Comparison of ENCODE assay signal across 36 cellular contexts in genomic region chrX:53196678-53197077, GRCh38.
"Had no signal": no experiment of that assay in that cellular context is flagged by ENCODE, and none has a peak within 500 bp of the region (broad histone marks: within the 10 kb centered on the region; RNA-seq: fewer than 3 reads in every experiment).

No MANE protein-coding gene starts in this region.

- H3K4me1 ChIP-seq: adrenal gland, body of pancreas, breast epithelium had no signal

- H3K4me3 ChIP-seq: adrenal gland, body of pancreas, breast epithelium had no signal

- FAIRE-seq: TTC549 had no signal

- H3K27ac Mint-ChIP-seq: activated B cell treated with CpG ODN at 0.5 μM for 24 hours; activated CD4-positive, alpha-beta memory T cell treated with anti-CD3 and anti-CD28 coated beads for 36 hours; activated CD4-positive, alpha-beta T cell treated with anti-CD3 and anti-CD28 coated beads, Interleukin-2, amount 10 ng/mL, durations not matched to agents 24 days and 14 days; activated naive CD4-positive, alpha-beta T cell treated with anti-CD3 and anti-CD28 coated beads for 36 hours; activated T-helper 1 cell treated with anti-CD3 and anti-CD28 coated beads, Interleukin-12 subunit alpha, Interleukin-12 subunit beta, Interleukin-2, Interleukin-4 antibody, amounts not matched to agents 30 ng/mL and 10 ng/mL and 1 ng/mL, durations not matched to agents 14 hours and 24 hours and 36 hours; T-helper 1 cell treated with Interleukin-12 subunit alpha and Interleukin-12 subunit beta and Interleukin-4 antibody, amounts not matched to agents 30 μg/mL and 1 μg/mL, for 36 hours; T-helper 2 cell treated with Interferon-gamma antibody and Interleukin-4, amounts not matched to agents 5 μg/mL and 100 μg/mL, for 36 hours had no signal

- H3K4me1 Mint-ChIP-seq: activated B cell treated with CpG ODN at 0.5 μM for 24 hours; activated CD4-positive, alpha-beta T cell treated with anti-CD3 and anti-CD28 coated beads, Interleukin-2, amount 10 ng/mL, durations not matched to agents 24 days and 14 days; activated naive CD8-positive, alpha-beta T cell treated with anti-CD3 and anti-CD28 coated beads for 36 hours; activated T-helper 17 cell treated with anti-CD3 and anti-CD28 coated beads, Interleukin-2, amount 50 U/mL, for 72 hours had no signal

- H3K9me3 Mint-ChIP-seq: activated B cell treated with CpG ODN at 0.5 μM for 24 hours; activated CD4-positive, alpha-beta memory T cell treated with anti-CD3 and anti-CD28 coated beads for 36 hours; activated CD4-positive, alpha-beta T cell treated with anti-CD3 and anti-CD28 coated beads, Interleukin-2, amount 10 ng/mL, durations not matched to agents 24 days and 14 days; activated CD8-positive, alpha-beta T cell treated with anti-CD3 and anti-CD28 coated beads for 36 hours; activated naive CD4-positive, alpha-beta T cell treated with anti-CD3 and anti-CD28 coated beads for 36 hours; activated naive CD4-positive, alpha-beta T cell treated with anti-CD3 and anti-CD28 coated beads, Interleukin-2, amount 50 U/mL, for 72 hours; activated naive CD8-positive, alpha-beta T cell treated with anti-CD3 and anti-CD28 coated beads for 36 hours; activated T-cell treated with anti-CD3 and anti-CD28 coated beads, Interleukin-2, amount 50 U/mL, for 4 hours; activated T-cell treated with anti-CD3 and anti-CD28 coated beads, Interleukin-2, amount 50 U/mL, for 72 hours; activated T-helper 1 cell treated with anti-CD3 and anti-CD28 coated beads, Interleukin-12 subunit alpha, Interleukin-12 subunit beta, Interleukin-2, Interleukin-4 antibody, amounts not matched to agents 30 ng/mL and 10 ng/mL and 1 ng/mL, durations not matched to agents 14 hours and 24 hours and 36 hours; activated T-helper 17 cell treated with anti-CD3 and anti-CD28 coated beads, Interleukin-2, amount 50 U/mL, for 72 hours; T-helper 1 cell treated with Interleukin-12 subunit alpha and Interleukin-12 subunit beta and Interleukin-4 antibody, amounts not matched to agents 30 μg/mL and 1 μg/mL, for 36 hours; T-helper 2 cell treated with Interferon-gamma antibody and Interleukin-4, amounts not matched to agents 5 μg/mL and 100 μg/mL, for 36 hours had no signal

- H3K9me3 ChIP-seq: adrenal gland, body of pancreas, breast epithelium had no signal

- H3K27me3 ChIP-seq: adrenal gland, body of pancreas, brain microvascular endothelial cell, breast epithelium had no signal

- H3K27me3 Mint-ChIP-seq: activated B cell treated with CpG ODN at 0.5 μM for 24 hours; activated CD4-positive, alpha-beta memory T cell treated with anti-CD3 and anti-CD28 coated beads for 36 hours; activated CD4-positive, alpha-beta T cell treated with anti-CD3 and anti-CD28 coated beads, Interleukin-2, amount 10 ng/mL, durations not matched to agents 24 days and 14 days; activated CD8-positive, alpha-beta T cell treated with anti-CD3 and anti-CD28 coated beads for 36 hours; activated naive CD8-positive, alpha-beta T cell treated with anti-CD3 and anti-CD28 coated beads for 36 hours; activated T-helper 17 cell treated with anti-CD3 and anti-CD28 coated beads, Interleukin-2, amount 50 U/mL, for 72 hours had no signal

- ATAC-seq: activated CD8-positive, alpha-beta T cell treated with anti-CD3 and anti-CD28 coated beads for 36 hours; activated naive CD4-positive, alpha-beta T cell treated with anti-CD3 and anti-CD28 coated beads, Interleukin-2, amount 50 U/mL, for 72 hours; activated T-cell treated with anti-CD3 and anti-CD28 coated beads, Interleukin-2, amount 50 U/mL, for 4 hours; activated T-cell treated with anti-CD3 and anti-CD28 coated beads, Interleukin-2, amount 50 U/mL, for 72 hours; activated T-helper 17 cell treated with anti-CD3 and anti-CD28 coated beads, Interleukin-2, amount 50 U/mL, for 72 hours; body of pancreas had no signal

- DNase-seq: activated B cell treated with CpG ODN at 0.5 μM for 24 hours; activated CD4-positive, alpha-beta memory T cell treated with anti-CD3 and anti-CD28 coated beads for 36 hours; activated CD4-positive, alpha-beta T cell treated with anti-CD3 and anti-CD28 coated beads for 4 hours; activated CD4-positive, alpha-beta T cell treated with anti-CD3 and anti-CD28 coated beads, Interleukin-2, amount 10 ng/mL, durations not matched to agents 24 days and 14 days; activated CD4-positive, alpha-beta T cell treated with anti-CD3 and anti-CD28 coated beads, Interleukin-2, amount 50 U/mL, for 1 hour; activated CD4-positive, alpha-beta T cell treated with anti-CD3 and anti-CD28 coated beads, Interleukin-2, amount 50 U/mL, for 4 hours; activated CD4-positive, CD25-positive, alpha-beta regulatory T cell treated with anti-CD3 and anti-CD28 coated beads, Interleukin-2, amount 50 U/mL, for 72 hours; activated CD8-positive, alpha-beta memory T cell treated with anti-CD3 and anti-CD28 coated beads, Interleukin-2, amount 50 U/mL, for 4 hours; activated CD8-positive, alpha-beta T cell treated with anti-CD3 and anti-CD28 coated beads for 36 hours; activated effector memory CD4-positive, alpha-beta T cell treated with anti-CD3 and anti-CD28 coated beads, Interleukin-2, amount 50 U/mL, for 16 hours; activated gamma-delta T cell treated with Interleukin-2 at 50 U/mL for 16 hours; activated naive CD4-positive, alpha-beta T cell; activated naive CD4-positive, alpha-beta T cell treated with anti-CD3 and anti-CD28 coated beads for 36 hours; activated naive CD4-positive, alpha-beta T cell treated with anti-CD3 and anti-CD28 coated beads, Interleukin-2, amount 50 U/mL, for 16 hours; activated naive CD8-positive, alpha-beta T cell treated with anti-CD3 and anti-CD28 coated beads for 36 hours; activated T-cell treated with anti-CD3 and anti-CD28 coated beads for 4 hours; activated T-cell treated with anti-CD3 and anti-CD28 coated beads, Interleukin-2, amount 50 U/mL, for 1 hour; activated T-cell treated with anti-CD3 and anti-CD28 coated beads, Interleukin-2, amount 50 U/mL, for 4 hours; activated T-cell treated with anti-CD3 and anti-CD28 coated beads, Interleukin-2, amount 50 U/mL, for 72 hours; adrenal gland; amniotic stem cell; aorta; body of pancreas; brain microvascular endothelial cell; central memory CD4-positive, alpha-beta T cell; T-helper 1 cell; T-helper 2 cell; T-helper 9 cell had no signal

- H3K27ac ChIP-seq: adrenal gland, body of pancreas, brain microvascular endothelial cell, breast epithelium, VCaP had no signal

- H3K4me3 Mint-ChIP-seq: activated B cell treated with CpG ODN at 0.5 μM for 24 hours; activated CD4-positive, alpha-beta memory T cell treated with anti-CD3 and anti-CD28 coated beads for 36 hours; activated CD4-positive, alpha-beta T cell treated with anti-CD3 and anti-CD28 coated beads, Interleukin-2, amount 10 ng/mL, durations not matched to agents 24 days and 14 days; activated CD8-positive, alpha-beta T cell treated with anti-CD3 and anti-CD28 coated beads for 36 hours; activated naive CD4-positive, alpha-beta T cell treated with anti-CD3 and anti-CD28 coated beads for 36 hours; activated naive CD8-positive, alpha-beta T cell treated with anti-CD3 and anti-CD28 coated beads for 36 hours; activated T-cell treated with anti-CD3 and anti-CD28 coated beads, Interleukin-2, amount 50 U/mL, for 4 hours; activated T-cell treated with anti-CD3 and anti-CD28 coated beads, Interleukin-2, amount 50 U/mL, for 72 hours; activated T-helper 1 cell treated with anti-CD3 and anti-CD28 coated beads, Interleukin-12 subunit alpha, Interleukin-12 subunit beta, Interleukin-2, Interleukin-4 antibody, amounts not matched to agents 30 ng/mL and 10 ng/mL and 1 ng/mL, durations not matched to agents 14 hours and 24 hours and 36 hours; activated T-helper 17 cell treated with anti-CD3 and anti-CD28 coated beads, Interleukin-2, amount 50 U/mL, for 72 hours; T-helper 1 cell treated with Interleukin-12 subunit alpha and Interleukin-12 subunit beta and Interleukin-4 antibody, amounts not matched to agents 30 μg/mL and 1 μg/mL, for 36 hours; T-helper 2 cell treated with Interferon-gamma antibody and Interleukin-4, amounts not matched to agents 5 μg/mL and 100 μg/mL, for 36 hours had no signal
